ENCODE assay signal across 1 cellular context in the genomic region with DNA sequence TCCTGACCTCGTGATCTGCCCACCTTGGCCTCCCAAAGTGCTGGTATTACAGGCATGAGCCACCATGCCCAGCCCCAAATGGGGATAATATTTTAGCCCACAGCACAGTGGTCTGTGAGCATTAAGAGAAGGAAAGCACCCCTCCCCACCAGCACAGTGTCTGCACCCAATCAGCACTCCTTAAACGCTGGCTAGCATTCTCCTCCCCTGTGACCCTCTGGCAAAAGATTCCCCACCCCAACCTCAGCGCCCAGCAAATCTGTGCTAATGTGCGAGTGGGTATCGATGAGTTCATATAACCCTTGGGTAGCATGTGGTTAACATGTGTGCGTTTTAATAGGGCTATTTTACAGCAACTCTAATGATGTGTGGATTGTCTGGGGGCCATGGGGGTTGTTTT.
TF ChIP-seq lines count a peak whose summit lies in the region.

No MANE protein-coding gene starts in this region.

TF ChIP-seq in HCT116, 20 proteins besides CTCF, POLR2A, EP300 and RAD21 (continued from another document):
- TF ChIP-seq, protein P1, sequence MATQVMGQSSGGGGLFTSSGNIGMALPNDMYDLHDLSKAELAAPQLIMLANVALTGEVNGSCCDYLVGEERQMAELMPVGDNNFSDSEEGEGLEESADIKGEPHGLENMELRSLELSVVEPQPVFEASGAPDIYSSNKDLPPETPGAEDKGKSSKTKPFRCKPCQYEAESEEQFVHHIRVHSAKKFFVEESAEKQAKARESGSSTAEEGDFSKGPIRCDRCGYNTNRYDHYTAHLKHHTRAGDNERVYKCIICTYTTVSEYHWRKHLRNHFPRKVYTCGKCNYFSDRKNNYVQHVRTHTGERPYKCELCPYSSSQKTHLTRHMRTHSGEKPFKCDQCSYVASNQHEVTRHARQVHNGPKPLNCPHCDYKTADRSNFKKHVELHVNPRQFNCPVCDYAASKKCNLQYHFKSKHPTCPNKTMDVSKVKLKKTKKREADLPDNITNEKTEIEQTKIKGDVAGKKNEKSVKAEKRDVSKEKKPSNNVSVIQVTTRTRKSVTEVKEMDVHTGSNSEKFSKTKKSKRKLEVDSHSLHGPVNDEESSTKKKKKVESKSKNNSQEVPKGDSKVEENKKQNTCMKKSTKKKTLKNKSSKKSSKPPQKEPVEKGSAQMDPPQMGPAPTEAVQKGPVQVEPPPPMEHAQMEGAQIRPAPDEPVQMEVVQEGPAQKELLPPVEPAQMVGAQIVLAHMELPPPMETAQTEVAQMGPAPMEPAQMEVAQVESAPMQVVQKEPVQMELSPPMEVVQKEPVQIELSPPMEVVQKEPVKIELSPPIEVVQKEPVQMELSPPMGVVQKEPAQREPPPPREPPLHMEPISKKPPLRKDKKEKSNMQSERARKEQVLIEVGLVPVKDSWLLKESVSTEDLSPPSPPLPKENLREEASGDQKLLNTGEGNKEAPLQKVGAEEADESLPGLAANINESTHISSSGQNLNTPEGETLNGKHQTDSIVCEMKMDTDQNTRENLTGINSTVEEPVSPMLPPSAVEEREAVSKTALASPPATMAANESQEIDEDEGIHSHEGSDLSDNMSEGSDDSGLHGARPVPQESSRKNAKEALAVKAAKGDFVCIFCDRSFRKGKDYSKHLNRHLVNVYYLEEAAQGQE (IDR thresholded peaks at IDR 0.05; ENCODE audit: low read depth) = no peak
- TF ChIP-seq EGR1 (IDR thresholded peaks at IDR 0.05; ENCODE audit: low read depth) = no peak
- no peak for TF ChIP-seq EZH2phosphoT487 (IDR thresholded peaks at IDR 0.05; ENCODE audit: borderline replicate concordance)
- TF ChIP-seq, protein P2, sequence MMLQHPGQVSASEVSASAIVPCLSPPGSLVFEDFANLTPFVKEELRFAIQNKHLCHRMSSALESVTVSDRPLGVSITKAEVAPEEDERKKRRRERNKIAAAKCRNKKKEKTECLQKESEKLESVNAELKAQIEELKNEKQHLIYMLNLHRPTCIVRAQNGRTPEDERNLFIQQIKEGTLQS (IDR thresholded peaks at IDR 0.05) = no peak
